Comparison of ENCODE assay signal across 8 cellular contexts in the genomic region with DNA sequence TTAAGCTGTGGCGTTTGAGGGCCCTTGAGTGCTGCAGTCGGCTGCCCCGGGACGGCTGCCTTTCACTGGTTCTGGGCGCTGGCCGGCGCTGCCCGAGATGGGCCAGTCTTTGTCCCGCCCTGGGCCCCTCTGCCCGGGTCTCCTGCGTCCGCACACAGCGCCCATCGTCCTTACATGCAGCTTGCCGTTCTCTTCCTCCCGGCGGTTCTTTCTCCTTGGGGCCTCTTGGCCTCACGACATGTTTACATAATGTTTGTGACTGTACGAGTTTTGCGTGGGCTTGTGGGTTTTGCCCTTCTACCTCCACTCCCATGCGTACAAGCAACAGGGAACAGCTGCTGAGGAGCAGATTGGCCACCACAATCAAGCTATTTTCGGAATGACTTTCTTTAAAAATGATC. TPM values are rescaled to one million over a fixed set of nuclear protein-coding genes. Genes with fewer than 3 reads are reported as not detected.
DNase-seq lines count a peak whose midpoint lies in the region; TF ChIP-seq lines count a peak whose summit lies in the region.

No MANE protein-coding gene starts in this region.

- H3K4me3 ChIP-seq in NB4 (ENCODE audit: low read depth, low read length) (peak overlapping the region; percentile 70), foreskin fibroblast (ENCODE audit: low read depth in 1 of 2, low read length in 2 of 2) (peak overlapping the region; percentile 71 to 94), neural cell (ENCODE audit: low read length) (peak overlapping the region; percentile 85), tibial nerve (peak overlapping the region; percentile 66 to 96 (median 90))

- H3K9me2 ChIP-seq in neural cell (ENCODE audit: insufficient read depth, low read length), result no peaks in the 10 kb centered on the region

- no peak for TF ChIP-seq RAD21 in neural cell (conservative IDR thresholded peaks at IDR 0.05)

- H3K36me3 ChIP-seq in neural cell (ENCODE audit: insufficient read depth, low read length) (no peaks in the 10 kb centered on the region), tibial nerve (no peaks in the 10 kb centered on the region)

- WGBS in tibial nerve, 2 donors, result 0% methylated on average over 22 of the region's 22 CpGs

- H3K79me2 ChIP-seq in neural cell (replicated peaks; ENCODE audit: insufficient read depth, low read length), result peaks cover 54% of the 10 kb centered on the region

- no peaks in the 10 kb centered on the region for H3K27me3 ChIP-seq in neural cell (ENCODE audit: insufficient read depth, low read depth, low read length)
- no peaks in the 10 kb centered on the region for H3K27me3 ChIP-seq in tibial nerve

- H2AFZ ChIP-seq in neural cell (ENCODE audit: low read depth, low read length), result peak overlapping the region; percentile 61

- no peak for TF ChIP-seq CTCF in HFFc6 (IDR thresholded peaks at IDR 0.05)
- TF ChIP-seq CTCF in NB4 (IDR thresholded peaks at IDR 0.05; ENCODE audit: low read depth, low read length), result no peak
- no peak for TF ChIP-seq CTCF in foreskin fibroblast (IDR thresholded peaks at IDR 0.05; ENCODE audit: low read depth, low read length)
- TF ChIP-seq CTCF in neural cell (IDR thresholded peaks at IDR 0.05; ENCODE audit: poor library complexity, severe bottlenecking), result no peak
- no peak for TF ChIP-seq CTCF in tibial nerve (IDR thresholded peaks at IDR 0.05)

- H3K4me3 Mint-ChIP-seq in HFFc6, result peak overlapping the region; percentile 100

- H3K27me3 Mint-ChIP-seq in HFFc6 (ENCODE audit: insufficient read depth), result peaks cover 5% of the 10 kb centered on the region

- H3K9me3 ChIP-seq in neural cell (ENCODE audit: low read length) (no peaks in the 10 kb centered on the region), tibial nerve (peaks cover 0 to under 1% (median 0%) of the 10 kb centered on the region in 4 donors)

- TF ChIP-seq POLR2A in NB4 (IDR thresholded peaks at IDR 0.05; ENCODE audit: extremely low read depth, insufficient read length) (no peak), tibial nerve (IDR thresholded peaks at IDR 0.05) (no peak)

- peaks cover 26% of the 10 kb centered on the region for H3K4me1 Mint-ChIP-seq in HFFc6 (ENCODE audit: low read depth)

- H3K9ac ChIP-seq in neural cell (ENCODE audit: low read length), result peak overlapping the region; percentile 99

- peaks cover 13% of the 10 kb centered on the region for H3F3A ChIP-seq in neural cell (ENCODE audit: insufficient read depth, low read length, poor library complexity, severe bottlenecking)

- H3K27ac Mint-ChIP-seq in HFFc6, result peak overlapping the region; percentile 98

- peaks cover 10% of the 10 kb centered on the region for H4K20me1 ChIP-seq in neural cell (ENCODE audit: insufficient read depth)

- DNase-seq in NOMO-1 treated with DMSO at 0.1 percent for 48 hours (lab: John Stamatoyannopoulos, UW; ENCODE audit: unreplicated experiment) (peak; percentile 35), NOMO-1 treated with dmso at 0.1 percent for 144 hours (lab: John Stamatoyannopoulos, UW; ENCODE audit: unreplicated experiment) (no peak), HFFc6 (peak; percentile 29), NB4 (ENCODE audit: low read depth) (peak; percentile 70), foreskin fibroblast (peak; percentile 66 to 80), tibial nerve (ENCODE audit: low spot score in 2 of 2) (peak; percentile 26 to 35)
- DNase-seq in activated T-helper 1 cell treated with anti-CD3 and anti-CD28 coated beads, Interleukin-2, amount 50 U/mL, for 16 hours (ENCODE audit: low read depth in 1 of 2, low spot score in 1 of 2), result peak; percentile 8 to 10

- peak overlapping the region; percentile 94 for H3K4me2 ChIP-seq in neural cell (ENCODE audit: low read length)

- peaks cover 0 to 32% (median 11%) of the 10 kb centered on the region in 4 donors for H3K4me1 ChIP-seq in tibial nerve

- H3K27ac ChIP-seq in neural cell (ENCODE audit: low read length) (peak overlapping the region; percentile 97), tibial nerve (peak overlapping the region; percentile 87 to 99 (median 98))

- peaks cover 5% of the 10 kb centered on the region; the same call in 1 of the 2 replicates for H3K36me3 Mint-ChIP-seq in HFFc6 (ENCODE audit: low read depth)

- TF ChIP-seq EP300 in neural cell (conservative IDR thresholded peaks at IDR 0.05; ENCODE audit: poor library complexity, severe bottlenecking) (no peak), tibial nerve (IDR thresholded peaks at IDR 0.05) (no peak)

- H3K9me3 Mint-ChIP-seq in HFFc6, result no peaks in the 10 kb centered on the region

TF ChIP-seq in neural cell, 6 proteins besides CTCF, POLR2A, EP300 and RAD21:
- TF ChIP-seq REST (IDR thresholded peaks at IDR 0.05; ENCODE audit: borderline replicate concordance) (peak; percentile 2), POLR2AphosphoS5 (IDR thresholded peaks at IDR 0.05) (no peak)
TF ChIP-seq in neural cell: peak in this region for 1.

RNA-seq across cellular contexts. Expression of gene TNPO1, which starts 0.6 kb away (rescaled TPM):
- 100 to 1,000 TPM; 149 to 194 (median 182) TPM for total RNA-seq in HFFc6 (2021; fragmentation: NEBNext Ultra II Directional; extraction: Animal tissue kit (Norgen Biotek cat#: 25700))
- 87.5 and 103 TPM in 2 replicates for polyA plus RNA-seq in neural cell
- 366 and 415 TPM in 2 replicates for polyA minus RNA-seq in neural cell
- 100 to 1,000 TPM in 1 of 4 donors, 10 to 100 TPM in 3; 58.2 to 106 (median 81.4) TPM for total RNA-seq in tibial nerve
